ENCODE assay signal across 8 cellular contexts in genomic region chr16:24010440-24011089, GRCh38.
DNase-seq lines count a peak whose midpoint lies in the region; ATAC-seq and TF ChIP-seq lines count a peak whose summit lies in the region.

No MANE protein-coding gene starts in this region.

- H2BK15ac ChIP-seq in mesendoderm (replicated peaks; ENCODE audit: low read depth): no peak overlapping the region

- no peak overlapping the region for H3K4me3 ChIP-seq in HFF-Myc (replicated peaks; ENCODE audit: low read depth, low read length)
- no peak overlapping the region for H3K4me3 ChIP-seq in mesendoderm (ENCODE audit: low read length)

- no peak overlapping the region for H3K27ac ChIP-seq in mesendoderm (ENCODE audit: low read depth, low read length)

- H2BK5ac ChIP-seq in mesendoderm (ENCODE audit: low read length): no peak overlapping the region

- no peaks in the 10 kb centered on the region for H3K79me1 ChIP-seq in mesendoderm (ENCODE audit: low read length)

- no peak overlapping the region for H3K18ac ChIP-seq in mesendoderm (ENCODE audit: low read length)

- H3K9ac ChIP-seq in mesendoderm (ENCODE audit: low read length): no peak overlapping the region

- H3K23ac ChIP-seq in mesendoderm (ENCODE audit: low read length): no peak overlapping the region

- H4K8ac ChIP-seq in mesendoderm (ENCODE audit: low read depth, low read length): no peak overlapping the region

- H3K4me3 Mint-ChIP-seq in CD14-positive monocyte: no peak overlapping the region
- H3K4me3 Mint-ChIP-seq in activated CD4-positive, alpha-beta memory T cell treated with anti-CD3 and anti-CD28 coated beads, Interleukin-2, amount 10 ng/mL, durations not matched to agents 7 days and 5 days: no peak overlapping the region

- no peak overlapping the region for H3K56ac ChIP-seq in mesendoderm (ENCODE audit: low read length)

- DNase-seq in CD14-positive monocyte (ENCODE audit: low spot score) (peak; percentile 79), HFF-Myc (ENCODE audit: extremely low read depth, low read depth) (peak; percentile 19), NCI-H69 (lab: John Stamatoyannopoulos, UW) (peak; percentile 94), mesendoderm (peak; percentile 77)
- peak; percentile 83 for DNase-seq in activated CD4-positive, alpha-beta memory T cell treated with anti-CD3 and anti-CD28 coated beads, Interleukin-2, amount 10 ng/mL, durations not matched to agents 7 days and 5 days
- peak; percentile 71 for DNase-seq in effector CD8-positive, alpha-beta T cell (lab: John Stamatoyannopoulos, UW)
- peak; percentile 58 to 61 for DNase-seq in stimulated activated CD8-positive, alpha-beta memory T cell treated with anti-CD3 and anti-CD28 coated beads, Interleukin-15, amount 100 ng/mL, for 48 hours (ENCODE audit: low read depth in 2 of 2)

- POLR2A ChIA-PET in activated CD4-positive, alpha-beta memory T cell treated with anti-CD3 and anti-CD28 coated beads, Interleukin-2, amount 10 ng/mL, durations not matched to agents 7 days and 5 days (lab: Charles Lee): interaction anchor here (0.6 to 1.7 kb wide), 7 partner anchors 102 to 210 kb away, joined by 3 to 11 read pairs (median 3); no protein-coding TSS in a partner anchor

- no peak for ATAC-seq in GM19328 (IDR thresholded peaks at IDR 0.05; ENCODE audit: unreplicated experiment)

- peak overlapping the region; percentile 55 to 93 (median 84) for H3K27ac Mint-ChIP-seq in CD14-positive monocyte
- no peak overlapping the region for H3K27ac Mint-ChIP-seq in activated CD4-positive, alpha-beta memory T cell treated with anti-CD3 and anti-CD28 coated beads, Interleukin-2, amount 10 ng/mL, durations not matched to agents 7 days and 5 days

- no peak overlapping the region for H2BK120ac ChIP-seq in mesendoderm (ENCODE audit: low read depth, low read length)

- intact Hi-C loops in CD14-positive monocyte (cut with micrococcal nuclease): loop anchor here (2.0 to 5.0 kb wide), 4 partner anchors 43 to 208 kb away; no protein-coding TSS in a partner anchor

- H4K5ac ChIP-seq in mesendoderm (ENCODE audit: low read length): no peak overlapping the region

- no peak overlapping the region for H2AK5ac ChIP-seq in mesendoderm (ENCODE audit: low read length)

- TF ChIP-seq CTCF in CD14-positive monocyte (IDR thresholded peaks at IDR 0.05) (peak; percentile 94), HFF-Myc (IDR thresholded peaks at IDR 0.05; ENCODE audit: low read depth, low read length, missing control alignments) (peak; percentile 71)

- H3K9me3 Mint-ChIP-seq in CD14-positive monocyte: no peaks in the 10 kb centered on the region
- H3K9me3 Mint-ChIP-seq in activated CD4-positive, alpha-beta memory T cell treated with anti-CD3 and anti-CD28 coated beads, Interleukin-2, amount 10 ng/mL, durations not matched to agents 7 days and 5 days: no peaks in the 10 kb centered on the region

- H3K4me1 Mint-ChIP-seq in CD14-positive monocyte: peaks cover 69% of the 10 kb centered on the region
- H3K4me1 Mint-ChIP-seq in activated CD4-positive, alpha-beta memory T cell treated with anti-CD3 and anti-CD28 coated beads, Interleukin-2, amount 10 ng/mL, durations not matched to agents 7 days and 5 days: peaks cover 41% of the 10 kb centered on the region

- no peak overlapping the region for H3K4me2 ChIP-seq in mesendoderm (ENCODE audit: low read length)

- WGBS in mesendoderm (ENCODE audit: extremely low coverage, insufficient coverage, low lambda C conversion rate): no CpG with 5 or more reads among the region's 8 CpGs

- peaks cover 38 to 51% of the 10 kb centered on the region in 2 donors for H3K36me3 Mint-ChIP-seq in CD14-positive monocyte
- H3K36me3 Mint-ChIP-seq in activated CD4-positive, alpha-beta memory T cell treated with anti-CD3 and anti-CD28 coated beads, Interleukin-2, amount 10 ng/mL, durations not matched to agents 7 days and 5 days (ENCODE audit: low read depth): peaks cover 5% of the 10 kb centered on the region

- H3K4ac ChIP-seq in mesendoderm (ENCODE audit: low read depth, low read length): no peak overlapping the region

- H3K36me3 ChIP-seq in mesendoderm (ENCODE audit: control insufficient read depth, insufficient read depth, low read length): no peaks in the 10 kb centered on the region

- CTCF ChIA-PET in activated CD4-positive, alpha-beta memory T cell treated with anti-CD3 and anti-CD28 coated beads, Interleukin-2, amount 10 ng/mL, durations not matched to agents 7 days and 5 days (lab: Charles Lee): interaction anchor here (0.6 to 15.6 kb wide), 44 partner anchors 8 to 1079 kb away, joined by 3 to 276 read pairs (median 4); no protein-coding TSS in a partner anchor

- no peaks in the 10 kb centered on the region for H3K27me3 ChIP-seq in mesendoderm (ENCODE audit: insufficient read depth, low read length, poor library complexity)

- no peaks in the 10 kb centered on the region for H3K79me2 ChIP-seq in mesendoderm (ENCODE audit: control insufficient read depth, insufficient read depth, low read length)

- H3K27me3 Mint-ChIP-seq in CD14-positive monocyte (ENCODE audit: low read depth in 3 of 3): no peaks in the 10 kb centered on the region
- H3K27me3 Mint-ChIP-seq in activated CD4-positive, alpha-beta memory T cell treated with anti-CD3 and anti-CD28 coated beads, Interleukin-2, amount 10 ng/mL, durations not matched to agents 7 days and 5 days: no peaks in the 10 kb centered on the region

- H3K4me1 ChIP-seq in mesendoderm (ENCODE audit: control insufficient read depth, low read depth, low read length): no peaks in the 10 kb centered on the region

Comparison
In these comparisons a context has a peak if more than half of its experiments do, and no peak if none do; other contexts are left out.
1. DNase-seq: peak in every context shown above with its lines; median percentile 94 in NCI-H69; 83 in activated CD4-positive, alpha-beta memory T cell treated with anti-CD3 and anti-CD28 coated beads, Interleukin-2, amount 10 ng/mL, durations not matched to agents 7 days and 5 days; 79 in CD14-positive monocyte; 77 in mesendoderm; 71 in effector CD8-positive, alpha-beta T cell; 60 in stimulated activated CD8-positive, alpha-beta memory T cell treated with anti-CD3 and anti-CD28 coated beads, Interleukin-15, amount 100 ng/mL, for 48 hours; 19 in HFF-Myc.